Comparison of ENCODE assay signal across 12 cellular contexts in the genomic region with DNA sequence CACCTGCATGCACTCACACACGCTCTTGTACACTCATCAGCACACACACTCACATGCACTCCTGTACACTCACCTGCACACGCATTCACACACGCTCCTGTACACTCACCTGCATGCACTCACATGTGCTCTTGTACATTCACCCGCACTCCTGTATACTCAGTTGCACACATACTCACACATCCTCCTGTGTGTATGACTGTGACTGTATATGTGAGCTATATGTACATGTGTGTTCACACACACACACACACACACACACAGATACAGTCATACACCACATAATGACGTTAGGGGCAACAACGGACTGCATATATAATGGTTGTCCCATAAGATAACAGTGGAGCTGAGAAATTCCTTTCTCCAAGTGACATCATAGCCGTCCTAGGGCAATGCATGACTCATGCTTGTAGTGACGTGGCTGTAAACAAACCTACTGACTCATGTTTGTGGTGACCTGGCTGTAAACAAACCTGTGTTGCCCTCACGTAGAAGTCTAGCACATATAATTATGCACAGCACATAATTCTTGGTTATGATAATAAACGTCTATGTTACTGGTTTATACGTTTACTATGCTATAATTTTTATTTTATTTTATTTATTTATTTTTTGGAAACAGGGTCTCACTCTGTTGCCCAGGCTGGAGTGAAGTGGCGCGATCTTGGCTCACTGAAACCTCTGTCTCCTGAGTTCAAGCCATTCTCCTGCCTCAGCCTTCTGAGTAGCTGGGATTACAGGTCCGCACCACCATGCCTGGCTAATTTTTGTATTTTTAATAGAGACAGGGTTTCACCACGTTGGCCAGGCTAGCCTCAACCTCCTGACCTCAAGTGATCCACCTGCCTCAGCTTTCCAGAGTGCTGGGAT. TPM values are rescaled to one million over a fixed set of nuclear protein-coding genes. Genes with fewer than 3 reads are reported as not detected.
DNase-seq lines count a peak whose midpoint lies in the region; ATAC-seq and TF ChIP-seq lines count a peak whose summit lies in the region.
"Had no signal": no experiment of that assay in that cellular context is flagged by ENCODE, and none has a peak within 500 bp of the region (broad histone marks: within the 10 kb centered on the region; RNA-seq: fewer than 3 reads in every experiment).

No MANE protein-coding gene starts in this region.

- no peak for TF ChIP-seq RAD21 in Ishikawa (IDR thresholded peaks at IDR 0.05; ENCODE audit: low read depth)

- no peak overlapping the region for H3K4me3 ChIP-seq in astrocyte of the spinal cord (ENCODE audit: low read depth, low read length)
- H3K4me3 ChIP-seq: esophagus muscularis mucosa, prostate gland had no signal

- TF ChIP-seq CTCF in astrocyte of the spinal cord (IDR thresholded peaks at IDR 0.05; ENCODE audit: low read depth, low read length): no peak

- in situ Hi-C loops in astrocyte of the spinal cord (cut with HindIII; ENCODE audit: low sequenced_read_pairs): no loop called here

- no peak for TF ChIP-seq EP300 in Ishikawa (IDR thresholded peaks at IDR 0.05; ENCODE audit: borderline replicate concordance)

- ATAC-seq in left colon (peak; percentile 58), HG03439 (IDR thresholded peaks at IDR 0.05; ENCODE audit: unreplicated experiment) (no peak), HG02840 (IDR thresholded peaks at IDR 0.05; ENCODE audit: low FRiP score, unreplicated experiment) (no peak), HG03025 (IDR thresholded peaks at IDR 0.05; ENCODE audit: low FRiP score, unreplicated experiment) (no peak)

- intact Hi-C loops in left colon (cut with DNase I, micrococcal nuclease): no loop called here

- peak; percentile 89 for DNase-seq in COLO829 (ENCODE audit: low spot score)
- DNase-seq in astrocyte of the spinal cord (ENCODE audit: low read depth, low spot score): peak; percentile 75
- DNase-seq in left colon: no peak
- DNase-seq in cerebellum (ENCODE audit: low spot score): no peak
- DNase-seq: activated CD4-positive, alpha-beta T cell treated with anti-CD3 and anti-CD28 coated beads, Interleukin-2, amount 50 U/mL, for 48 hours; stimulated activated naive CD4-positive, alpha-beta T cell had no signal

TF ChIP-seq in Ishikawa, 13 proteins besides CTCF, POLR2A, EP300 and RAD21:
- no peak for TF ChIP-seq TCF12 (IDR thresholded peaks at IDR 0.05; ENCODE audit: low read depth)
- 0 out of 2 replicates have a peak, but pooled peaks have one; percentile 25 for TF ChIP-seq CREB1 (IDR thresholded peaks at IDR 0.05; ENCODE audit: low read depth)

RNA-seq across cellular contexts. Expression of a gene that starts 22.8 kb away (rescaled TPM):
- total RNA-seq in left colon: 10 to 100 TPM; 22.1 to 28.2 TPM
- total RNA-seq in cerebellum: 18.1 TPM

RNA-seq across cellular contexts. Expression of a gene that starts 33.8 kb away (rescaled TPM):
- total RNA-seq in left colon (10 to 100 TPM; 33.0 to 36.3 TPM), cerebellum (65.1 TPM)

RNA-seq across cellular contexts. Expression of a gene that starts 54.7 kb away (rescaled TPM):
- total RNA-seq in left colon (100 to 1,000 TPM; 148 to 178 TPM), cerebellum (72.6 TPM)

RNA-seq across cellular contexts. Expression of a gene that starts 55.1 kb away (rescaled TPM):
- total RNA-seq in left colon: 10 to 100 TPM; 11.3 to 17.2 TPM
- total RNA-seq in cerebellum: 60.0 TPM

Comparison
In these comparisons a context has a peak if more than half of its experiments do, and no peak if none do; other contexts are left out.
1. DNase-seq: peak in COLO829 (single experiment) and astrocyte of the spinal cord (single experiment); none in left colon (0 of 2) and cerebellum (single experiment).